Comparison of ENCODE assay signal across 27 cellular contexts in the genomic region with DNA sequence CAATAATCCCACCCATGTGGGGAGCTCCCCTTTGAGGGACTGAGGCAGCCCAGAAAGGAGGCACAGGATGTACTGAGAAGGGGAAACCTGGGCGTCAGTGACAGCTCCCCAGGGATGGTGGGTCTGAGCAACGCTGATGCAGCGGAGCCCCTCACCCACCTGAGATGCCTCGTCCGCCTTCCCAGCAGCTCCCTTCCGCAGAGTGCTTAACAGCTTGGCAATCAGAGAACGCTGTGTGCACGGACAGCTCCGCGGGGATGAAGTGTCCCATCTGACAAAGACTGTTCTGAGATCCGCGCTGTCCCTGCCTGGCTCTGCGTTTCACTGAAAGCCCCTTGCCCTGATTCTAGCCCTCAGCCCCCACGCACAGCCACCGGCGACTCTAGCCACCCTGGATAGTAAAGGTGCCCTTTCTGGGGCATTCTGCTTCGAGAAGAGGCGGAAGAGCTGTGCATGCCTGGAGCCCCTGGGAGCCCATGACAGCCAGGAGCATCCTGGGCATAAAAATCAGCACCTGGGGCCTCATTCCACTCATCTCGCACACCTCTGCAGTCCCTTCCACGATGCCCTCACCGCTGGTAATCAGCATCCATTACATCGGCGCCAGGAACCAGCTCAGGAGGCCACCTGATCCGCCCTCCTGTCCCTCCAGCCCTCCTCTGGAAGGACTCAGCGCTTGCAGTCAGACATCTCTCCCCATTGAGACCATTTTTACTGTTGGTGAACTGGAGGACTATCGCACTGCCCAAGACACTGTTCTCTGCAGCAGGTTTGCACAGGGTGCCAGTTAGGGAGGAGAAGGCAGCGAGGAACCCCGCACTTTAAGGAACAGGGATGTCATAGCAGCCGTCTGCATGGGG. TPM values are rescaled to one million over a fixed set of nuclear protein-coding genes. Genes with fewer than 3 reads are reported as not detected.
DNase-seq lines count a peak whose midpoint lies in the region; ATAC-seq and TF ChIP-seq lines count a peak whose summit lies in the region.
"Had no signal": no experiment of that assay in that cellular context is flagged by ENCODE, and none has a peak within 500 bp of the region (broad histone marks: within the 10 kb centered on the region; RNA-seq: fewer than 3 reads in every experiment).

No MANE protein-coding gene starts in this region.

- WGBS in right cardiac atrium = 53% methylated on average over 29 of the region's 29 CpGs
- WGBS in heart right ventricle, 2 donors = 66 to 67% methylated on average over 29 of the region's 29 CpGs
- 17 to 20% methylated on average over 19 to 29 of the region's 29 CpGs for WGBS in endodermal cell (ENCODE audit: insufficient coverage in 1 of 2, insufficient read length in 1 of 2), 2 experiments
- WGBS in lower leg skin, 2 donors = 87 to 91% methylated on average over 29 of the region's 29 CpGs

- intact Hi-C loops in right cardiac atrium (cut with DNase I) = no loop called here
- intact Hi-C loops in heart right ventricle (cut with DNase I) = no loop called here
- intact Hi-C loops in lower leg skin (cut with DNase I; ENCODE audit: low total_unique reads) = no loop called here

- peaks cover 64% of the 10 kb centered on the region for H3K27me3 Mint-ChIP-seq in endodermal cell (ENCODE audit: insufficient read depth)
- H3K27me3 Mint-ChIP-seq in nephron (ENCODE audit: low read depth) = peaks cover 81% of the 10 kb centered on the region

- H3K4me3 Mint-ChIP-seq in endodermal cell (peak overlapping the region; percentile 38), nephron (peak overlapping the region in 2 of 3 experiments; percentile 47 to 51)

- H3K4me1 ChIP-seq in right cardiac atrium (ENCODE audit: control insufficient read depth, insufficient read depth, low read length) (peaks cover 6% of the 10 kb centered on the region), heart right ventricle (peaks cover 2 to 52% (median 23%) of the 10 kb centered on the region in 9 donors), endodermal cell (ENCODE audit: control insufficient read depth, insufficient read depth, low read length) (peaks cover 13% of the 10 kb centered on the region)
- H3K4me1 ChIP-seq: breast epithelium, prostate gland had no signal

- no peak overlapping the region for H3K4me3 ChIP-seq in right cardiac atrium (ENCODE audit: low read length)
- H3K4me3 ChIP-seq in heart right ventricle = no peak overlapping the region
- H3K4me3 ChIP-seq in endodermal cell (ENCODE audit: low read length) = no peak overlapping the region
- no peak overlapping the region for H3K4me3 ChIP-seq in lower leg skin (ENCODE audit: low read depth, poor library complexity, severe bottlenecking)
- H3K4me3 ChIP-seq: breast epithelium, coronary artery, heart left ventricle, K562, prostate gland had no signal

- H3K36me3 Mint-ChIP-seq in endodermal cell (ENCODE audit: low read depth) (no peaks in the 10 kb centered on the region), nephron (ENCODE audit: low read depth) (no peaks in the 10 kb centered on the region)
- H3K36me3 Mint-ChIP-seq: naive B cell had no signal

- H3K9me3 ChIP-seq in right cardiac atrium (ENCODE audit: control insufficient read depth, low read length) (no peaks in the 10 kb centered on the region), heart right ventricle (no peaks in the 10 kb centered on the region), endodermal cell (ENCODE audit: control insufficient read depth, low read length) (no peaks in the 10 kb centered on the region)
- H3K9me3 ChIP-seq: breast epithelium, heart left ventricle, prostate gland had no signal

- peak overlapping the region; percentile 38 for H3K27ac ChIP-seq in right cardiac atrium (ENCODE audit: low read length)
- H3K27ac ChIP-seq in heart right ventricle = no peak overlapping the region
- H3K27ac ChIP-seq in endodermal cell (ENCODE audit: low read depth, low read length) = no peak overlapping the region
- H3K27ac ChIP-seq: breast epithelium, coronary artery, heart left ventricle, prostate gland had no signal

- H3K27ac Mint-ChIP-seq in endodermal cell (no peak overlapping the region), nephron (no peak overlapping the region)
- H3K27ac Mint-ChIP-seq: naive B cell had no signal

- DNase-seq in right cardiac atrium (peak in 1 of 3 donors; percentile 55), heart right ventricle (no peak), endodermal cell (peak; percentile 81), lower leg skin (ENCODE audit: low spot score in 2 of 2) (no peak), NOMO-1 (lab: John Stamatoyannopoulos, UW; ENCODE audit: unreplicated experiment in 2 of 2) (no peak)
- DNase-seq: activated CD4-positive, alpha-beta T cell treated with anti-CD3 and anti-CD28 coated beads for 48 hours; C1 segment of cervical spinal cord; heart left ventricle; MM.1S; naive B cell; NCI-H1436 treated with DMSO at 0.1 percent for 48 hours; NCI-H774; SHP77 treated with DMSO at 0.1 percent for 48 hours; small intestine; stimulated activated CD4-positive, alpha-beta T cell treated with anti-CD3 and anti-CD28 coated beads, Interleukin-4, amount 100 ng/mL, for 24 hours had no signal

- H3K9me3 Mint-ChIP-seq in endodermal cell = peaks cover 2% of the 10 kb centered on the region
- no peaks in the 10 kb centered on the region for H3K9me3 Mint-ChIP-seq in nephron

- TF ChIP-seq POLR2A in lower leg skin (IDR thresholded peaks at IDR 0.05) = no peak

- H3K9ac ChIP-seq in endodermal cell (ENCODE audit: extremely low read depth, low read length, poor library complexity, severe bottlenecking) = no peak overlapping the region

- H3K4me1 Mint-ChIP-seq in endodermal cell (peaks cover 31% of the 10 kb centered on the region), nephron (peaks cover 32% of the 10 kb centered on the region)

- H3K36me3 ChIP-seq in heart right ventricle (no peaks in the 10 kb centered on the region), endodermal cell (ENCODE audit: control insufficient read depth, insufficient read depth, low read length) (no peaks in the 10 kb centered on the region)
- H3K36me3 ChIP-seq: breast epithelium, heart left ventricle, prostate gland had no signal

- H3K27me3 ChIP-seq in right cardiac atrium (ENCODE audit: control insufficient read depth, insufficient read depth) (no peaks in the 10 kb centered on the region), heart right ventricle (peaks cover 0 to 5% (median 0%) of the 10 kb centered on the region in 7 donors), endodermal cell (ENCODE audit: control insufficient read depth, insufficient read depth, low read length, poor library complexity, severe bottlenecking) (peaks cover 85% of the 10 kb centered on the region)
- H3K27me3 ChIP-seq: breast epithelium had no signal

- no peak for TF ChIP-seq CTCF in heart right ventricle (IDR thresholded peaks at IDR 0.05)
- TF ChIP-seq CTCF in endodermal cell (conservative IDR thresholded peaks at IDR 0.05) = no peak
- TF ChIP-seq CTCF in nephron (IDR thresholded peaks at IDR 0.05; ENCODE audit: unreplicated experiment in 3 of 3) = no peak
- no peak for TF ChIP-seq CTCF in lower leg skin (IDR thresholded peaks at IDR 0.05)

- peak; percentile 8 to 25 for ATAC-seq in right cardiac atrium
- no peak for ATAC-seq in heart right ventricle
- no peak for ATAC-seq in GM21526 (IDR thresholded peaks at IDR 0.05; ENCODE audit: low FRiP score, unreplicated experiment)
- no peak for ATAC-seq in GM19324 (IDR thresholded peaks at IDR 0.05; ENCODE audit: low FRiP score, unreplicated experiment)
- ATAC-seq: heart left ventricle, K562 had no signal

RNA-seq across cellular contexts. Expression of a gene that starts 10.7 kb away (rescaled TPM):
- total RNA-seq in right cardiac atrium = 10 to 100 TPM in 3 of 4 donors, 1 to 10 TPM in 1; 9.3 to 30.0 (median 24.0) TPM
- 15.8 TPM for polyA plus RNA-seq in right cardiac atrium
- 10 to 100 TPM in 4 of 10 donors, 1 to 10 TPM in 6; 3.4 to 32.1 (median 8.9) TPM for total RNA-seq in heart right ventricle
- 1 to 10 TPM; 1.2 to 2.6 TPM for polyA plus RNA-seq in heart right ventricle
- total RNA-seq in endodermal cell = 1 to 10 TPM in 1 of 2 donors, under 1 TPM in 1; 0.60 to 1.1 TPM
- polyA plus RNA-seq in endodermal cell (2013, experiment 1 of 2) = 0.64 TPM
- polyA plus RNA-seq in endodermal cell (2013, experiment 2 of 2) = 1.2 TPM
- 1 to 10 TPM in 1 of 4 donors, under 1 TPM in 2, not detected in 1; 0.15 to 1.0 (median 0.59) TPM for total RNA-seq in lower leg skin
- total RNA-seq: A673; OCI-LY7; T-helper 1 cell treated with Interleukin-12 subunit alpha and Interleukin-12 subunit beta and Interleukin-4 antibody, amounts not matched to agents 30 ng/mL and 1 ng/mL, for 36 hours had no signal
- polyA plus RNA-seq: K562 had no signal

RNA-seq across cellular contexts. Expression of a gene that starts 34.8 kb away (rescaled TPM):
- total RNA-seq in right cardiac atrium (under 1 TPM in 1 of 4 donors, not detected in 3; 0.17 TPM), heart right ventricle (under 1 TPM in 3 of 10 donors, not detected in 7; 0.07 to 0.14 (median 0.13) TPM), endodermal cell (not detected), lower leg skin (under 1 TPM in 3 of 4 donors, not detected in 1; 0.10 to 0.88 (median 0.42) TPM)
- polyA plus RNA-seq in right cardiac atrium (0.09 TPM), heart right ventricle (under 1 TPM; 0.01 to 0.29 TPM)
- 0.36 TPM for polyA plus RNA-seq in endodermal cell (2013, experiment 1 of 2)
- not detected for polyA plus RNA-seq in endodermal cell (2013, experiment 2 of 2)
- total RNA-seq: A673; K562; mammary epithelial cell; prostate gland; T-helper 1 cell treated with Interleukin-12 subunit alpha and Interleukin-12 subunit beta and Interleukin-4 antibody, amounts not matched to agents 30 ng/mL and 1 ng/mL, for 36 hours; ureter had no signal
- polyA plus RNA-seq: K562 had no signal

RNA-seq across cellular contexts. Expression of a gene that starts 40.8 kb away (rescaled TPM):
- not detected for total RNA-seq in right cardiac atrium
- 0.05 TPM for polyA plus RNA-seq in right cardiac atrium
- total RNA-seq in heart right ventricle = not detected
- polyA plus RNA-seq in heart right ventricle = under 1 TPM in 1 of 2 donors, not detected in 1; 0.01 TPM
- not detected for total RNA-seq in endodermal cell
- not detected for polyA plus RNA-seq in endodermal cell (2013, experiment 1 of 2)
- 0.12 TPM for polyA plus RNA-seq in endodermal cell (2013, experiment 2 of 2)
- 10 to 100 TPM in 3 of 4 donors, 1 to 10 TPM in 1; 9.2 to 17.3 (median 16.2) TPM for total RNA-seq in lower leg skin
- total RNA-seq: heart left ventricle; K562; OCI-LY7; T-helper 1 cell treated with Interleukin-12 subunit alpha and Interleukin-12 subunit beta and Interleukin-4 antibody, amounts not matched to agents 30 ng/mL and 1 ng/mL, for 36 hours had no signal
- polyA plus RNA-seq: K562 had no signal

Comparison
In these comparisons a context has a peak if more than half of its experiments do, and no peak if none do; other contexts are left out.
1. ATAC-seq: peak in right cardiac atrium (2 of 2); none in heart right ventricle (0 of 8), GM21526 (single experiment) and GM19324 (single experiment).
2. RNA of a gene that starts 40.8 kb away (total RNA-seq): 9.2 to 17.3 TPM in lower leg skin; not detected in right cardiac atrium, not detected in heart right ventricle and not detected in endodermal cell; every median in the first group is over 4 times any median in the second.